ENCODE assay signal across 17 cellular contexts in the genomic region with DNA sequence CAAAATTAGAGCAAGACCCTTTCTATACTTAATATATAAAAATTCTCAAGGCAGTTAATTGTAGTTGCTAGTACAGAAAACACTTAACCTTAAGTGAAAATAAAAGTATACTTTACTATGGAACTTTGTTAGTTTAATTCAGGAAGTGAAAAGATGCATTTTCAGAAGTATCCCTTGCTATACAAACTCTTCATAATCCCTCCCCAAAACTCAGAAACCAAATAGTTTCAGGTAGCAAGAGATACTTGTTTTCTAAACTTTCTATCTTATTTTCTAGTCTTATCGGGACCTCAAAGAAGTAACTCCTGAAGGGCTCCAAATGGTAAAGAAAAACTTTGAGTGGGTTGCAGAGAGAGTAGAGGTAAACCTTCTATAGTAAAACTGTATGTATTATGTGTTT. TPM values are rescaled to one million over a fixed set of nuclear protein-coding genes. Genes with fewer than 3 reads are reported as not detected.
"Had no signal": no experiment of that assay in that cellular context is flagged by ENCODE, and none has a peak within 500 bp of the region (broad histone marks: within the 10 kb centered on the region; RNA-seq: fewer than 3 reads in every experiment).

No MANE protein-coding gene starts in this region.

- DNase-seq: effector memory CD4-positive, alpha-beta T cell; gastrocnemius medialis; immature natural killer cell; left ventricle myocardium inferior; lower lobe of right lung; natural killer cell; ovary; sigmoid colon; stimulated activated CD4-positive, alpha-beta T cell treated with anti-CD3 and anti-CD28 coated beads, Interleukin-2, amount 100 ng/mL, for 24 hours; stimulated activated naive CD4-positive, alpha-beta T cell treated with Interleukin-2 at 50 U/mL for 16 hours; trophoblast cell had no signal

- H3K27me3 ChIP-seq: esophagus muscularis mucosa, gastrocnemius medialis, ovary, right atrium auricular region, sigmoid colon had no signal

- ATAC-seq: gastrocnemius medialis, lower lobe of right lung, natural killer cell had no signal

- H3K36me3 ChIP-seq: ovary had no signal

- H3K4me1 ChIP-seq: esophagus muscularis mucosa, gastrocnemius medialis, left ventricle myocardium inferior, lower lobe of right lung, right atrium auricular region, sigmoid colon had no signal

- FAIRE-seq: keratinocyte had no signal

- H3K4me3 ChIP-seq: esophagus muscularis mucosa, gastrocnemius medialis, left ventricle myocardium inferior, lower lobe of right lung, ovary, right atrium auricular region, sigmoid colon, skin epidermis had no signal

- H3K9me3 ChIP-seq: esophagus muscularis mucosa, gastrocnemius medialis, left ventricle myocardium inferior, lower lobe of right lung, ovary, right atrium auricular region, sigmoid colon had no signal

- H3K27ac ChIP-seq: epithelial cell of prostate, esophagus muscularis mucosa, gastrocnemius medialis, left ventricle myocardium inferior, lower lobe of right lung, ovary, right atrium auricular region, sigmoid colon, skin epidermis had no signal

RNA-seq across cellular contexts. Expression of gene ARL9, which starts 55.2 kb away (rescaled TPM):
- total RNA-seq: left ventricle myocardium inferior, lower lobe of right lung, myocyte, right atrium auricular region had no signal
